33 cellular contexts compared by ENCODE assay signal in the genomic region with DNA sequence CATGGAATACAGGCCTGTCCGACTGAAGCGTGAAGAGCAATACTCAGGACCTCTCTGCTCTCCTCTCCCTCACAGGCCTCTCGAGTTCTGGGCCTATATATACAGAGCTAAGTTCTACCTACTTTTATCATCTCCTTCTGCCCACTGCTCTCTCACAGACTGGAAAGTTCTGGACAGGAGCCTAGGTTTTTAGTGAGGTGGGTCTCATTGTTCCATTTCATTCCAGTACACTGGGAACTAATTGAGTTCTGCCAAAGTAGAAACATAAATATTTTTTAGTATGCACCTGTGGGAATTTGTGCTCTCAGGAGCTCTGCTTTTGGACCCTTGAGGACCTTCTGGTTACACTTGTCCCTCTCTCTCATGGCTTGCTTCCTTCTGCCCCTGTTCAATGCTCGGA. TPM values are rescaled to one million over a fixed set of nuclear protein-coding genes. Genes with fewer than 3 reads are reported as not detected.
"Had no signal": no experiment of that assay in that cellular context is flagged by ENCODE, and none has a peak within 500 bp of the region (broad histone marks: within the 10 kb centered on the region; RNA-seq: fewer than 3 reads in every experiment).

A gene with protein sequence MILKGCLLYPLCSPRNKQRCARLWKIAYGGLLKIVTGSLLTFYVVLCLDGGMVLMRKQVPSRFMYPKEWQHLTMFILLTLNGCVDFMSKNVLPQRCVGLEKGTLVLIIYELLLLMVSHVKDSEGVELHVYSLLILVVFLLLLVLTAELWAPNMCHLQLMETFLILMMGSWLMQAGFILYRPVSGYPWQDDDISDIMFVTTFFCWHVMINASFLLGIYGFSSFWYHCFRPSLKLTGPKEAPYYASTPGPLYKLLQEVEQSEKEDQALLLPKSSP (minus strand): TSS at position 101 of the 400 bp plus-strand sequence. CDS start 182 bp downstream, outside the sequence.

- DNase-seq: colonic mucosa; cortex of kidney; effector CD8-positive, alpha-beta T cell; effector memory CD8-positive, alpha-beta T cell; endodermal cell; erythroblast; esophagus squamous epithelium; foreskin fibroblast; foreskin melanocyte; gastrocnemius medialis; glutamatergic neuron; head of caudate nucleus; heart right ventricle; hippocampal formation; left cardiac atrium; left lung; left ventricle myocardium superior; lower lobe of right lung; mesenchymal stem cell; mucosa of descending colon had no signal

- H3K27me3 ChIP-seq: colonic mucosa, gastrocnemius medialis had no signal

- ATAC-seq: effector memory CD8-positive, alpha-beta T cell; esophagus mucosa; gastrocnemius medialis; heart right ventricle; left cardiac atrium; left lung; left ventricle myocardium superior; lower lobe of right lung; mucosa of descending colon had no signal

- H3K9me3 Mint-ChIP-seq: effector memory CD8-positive, alpha-beta T cell had no signal

- FAIRE-seq: endometrium, islet of Langerhans, keratinocyte had no signal

- H3K4me1 ChIP-seq: colonic mucosa had no signal

- H3K4me3 ChIP-seq: colonic mucosa, esophagus squamous epithelium, gastrocnemius medialis, heart right ventricle, left lung, lower lobe of right lung, mucosa of descending colon had no signal

- H3K9me3 ChIP-seq: colonic mucosa, gastrocnemius medialis, lower lobe of right lung had no signal

- H3K27ac ChIP-seq: colonic mucosa, esophagus squamous epithelium, gastrocnemius medialis, heart right ventricle, left lung, lower lobe of right lung had no signal

- H3K27ac Mint-ChIP-seq: dendritic cell treated with granulocyte-macrophage colony-stimulating factor and Interleukin-4, amounts not matched to agents 40 ng/mL and 50 ng/mL, for 4 days; endodermal cell; mesothelial cell of epicardium had no signal

- H3K36me3 Mint-ChIP-seq: mesothelial cell of epicardium had no signal

- H3K4me3 Mint-ChIP-seq: dendritic cell treated with granulocyte-macrophage colony-stimulating factor and Interleukin-4, amounts not matched to agents 40 ng/mL and 50 ng/mL, for 4 days; effector memory CD8-positive, alpha-beta T cell; endodermal cell; mesothelial cell of epicardium had no signal

- H3K36me3 ChIP-seq: colonic mucosa, esophagus squamous epithelium, gastrocnemius medialis, heart right ventricle, left lung, lower lobe of right lung had no signal

RNA-seq across cellular contexts. Expression of the gene that starts here (rescaled TPM):
- total RNA-seq: colonic mucosa, dermis microvascular lymphatic vessel endothelial cell, endodermal cell, esophagus mucosa, esophagus squamous epithelium, gastrocnemius medialis, glomerular endothelial cell, heart right ventricle, kidney epithelial cell, left cardiac atrium, left lung, left ventricle myocardium superior, lower leg skin, lower lobe of right lung, lung microvascular endothelial cell, mesenteric fat pad, mesothelial cell of epicardium, mucosa of descending colon, myocyte had no signal
